Comparison of ENCODE assay signal across 8 cellular contexts in genomic region chr11:18105802-18106574, GRCh38. TPM values are rescaled to one million over a fixed set of nuclear protein-coding genes. Genes with fewer than 3 reads are reported as not detected.
DNase-seq lines count a peak whose midpoint lies in the region; ATAC-seq and FAIRE-seq lines count a peak whose summit lies in the region.

Gene SAAL1, minus strand, starts transcription at chr11:18106082. Its CDS starts 41 bp downstream, at chr11:18106041.

- peak; percentile 62 for FAIRE-seq in HTR-8/SVneo (lab: Jason Lieb, UNC)

- H3K4me1 ChIP-seq in mononuclear cell (ENCODE audit: insufficient read depth, low read length): peaks cover 18% of the 10 kb centered on the region

- no peaks in the 10 kb centered on the region for H3K9me3 ChIP-seq in mononuclear cell (ENCODE audit: low read depth, low read length)

- H3K27me3 ChIP-seq in mononuclear cell (ENCODE audit: insufficient read depth, low read length): peaks cover 7% of the 10 kb centered on the region

- ATAC-seq in GM21367 (IDR thresholded peaks at IDR 0.05; ENCODE audit: unreplicated experiment): peak; percentile 90

- peak; percentile 94 for DNase-seq in D341Med (ENCODE audit: low spot score)
- peak; percentile 89 for DNase-seq in HTR-8/SVneo (ENCODE audit: insufficient read length, low spot score)
- DNase-seq in NOMO-1 treated with dmso at 0.1 percent for 144 hours (lab: John Stamatoyannopoulos, UW; ENCODE audit: unreplicated experiment): peak; percentile 47
- peak; percentile 59 for DNase-seq in activated CD8-positive, alpha-beta memory T cell treated with anti-CD3 and anti-CD28 coated beads, Interleukin-2, amount 50 U/mL, for 1 hour (ENCODE audit: extremely low read depth)
- peak; percentile 89 for DNase-seq in epidermal melanocyte (ENCODE audit: insufficient read length, low spot score)
- peak; percentile 91 to 92 for DNase-seq in stimulated activated CD8-positive, alpha-beta memory T cell treated with anti-CD3 and anti-CD28 coated beads, Interleukin-2, amount 100 ng/mL, for 48 hours (ENCODE audit: low read depth in 2 of 2)

- peak within 1 kb of the TSS; percentile 91 for H3K4me3 ChIP-seq in mononuclear cell (ENCODE audit: low read length)

RNA-seq across cellular contexts. Expression of gene SAAL1, which starts in this region (rescaled TPM):
- 21.5 TPM for total RNA-seq in mononuclear cell

Comparison
In these comparisons a context has a peak if more than half of its experiments do, and no peak if none do; other contexts are left out.
1. Peak in every context shown above with its lines: DNase-seq, ATAC-seq and H3K4me3 ChIP-seq.